ENCODE assay signal across 1 cellular context in genomic region chr6:108562503-108562993, GRCh38.
TF ChIP-seq lines count a peak whose summit lies in the region.

No MANE protein-coding gene starts in this region.

TF ChIP-seq in K562, 482 proteins besides CTCF, POLR2A, EP300 and RAD21 (continued from another document and continues in another):
- TF ChIP-seq, protein P1, sequence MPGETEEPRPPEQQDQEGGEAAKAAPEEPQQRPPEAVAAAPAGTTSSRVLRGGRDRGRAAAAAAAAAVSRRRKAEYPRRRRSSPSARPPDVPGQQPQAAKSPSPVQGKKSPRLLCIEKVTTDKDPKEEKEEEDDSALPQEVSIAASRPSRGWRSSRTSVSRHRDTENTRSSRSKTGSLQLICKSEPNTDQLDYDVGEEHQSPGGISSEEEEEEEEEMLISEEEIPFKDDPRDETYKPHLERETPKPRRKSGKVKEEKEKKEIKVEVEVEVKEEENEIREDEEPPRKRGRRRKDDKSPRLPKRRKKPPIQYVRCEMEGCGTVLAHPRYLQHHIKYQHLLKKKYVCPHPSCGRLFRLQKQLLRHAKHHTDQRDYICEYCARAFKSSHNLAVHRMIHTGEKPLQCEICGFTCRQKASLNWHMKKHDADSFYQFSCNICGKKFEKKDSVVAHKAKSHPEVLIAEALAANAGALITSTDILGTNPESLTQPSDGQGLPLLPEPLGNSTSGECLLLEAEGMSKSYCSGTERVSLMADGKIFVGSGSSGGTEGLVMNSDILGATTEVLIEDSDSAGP (CRISPR knock-in tag; IDR thresholded peaks at IDR 0.05), result no peak
- peak; percentile 76; the same call in 1 of the 2 replicates for TF ChIP-seq MYNN (IDR thresholded peaks at IDR 0.05)
- no peak for TF ChIP-seq MYNN (CRISPR knock-in tag; IDR thresholded peaks at IDR 0.05)
- TF ChIP-seq YY1 (IDR thresholded peaks at IDR 0.05; ENCODE audit: borderline replicate concordance in 1 of 3, control insufficient read depth in 1 of 3, extremely low read depth in 1 of 3, insufficient read depth in 3 of 3, insufficient read length in 1 of 3, insufficient replicate concordance in 2 of 3, low read depth in 1 of 3, low read length in 2 of 3), result peak in 1 of 3 experiments; percentile 27
- no peak for TF ChIP-seq NR2C2 (CRISPR knock-in tag; IDR thresholded peaks at IDR 0.05)
- peak; percentile 39; the same call in 1 of the 2 replicates for TF ChIP-seq NR2C2 (tag; IDR thresholded peaks at IDR 0.05)
- no peak for TF ChIP-seq NFIX (CRISPR knock-in tag; IDR thresholded peaks at IDR 0.05; ENCODE audit: low read depth)
- TF ChIP-seq, protein P2, sequence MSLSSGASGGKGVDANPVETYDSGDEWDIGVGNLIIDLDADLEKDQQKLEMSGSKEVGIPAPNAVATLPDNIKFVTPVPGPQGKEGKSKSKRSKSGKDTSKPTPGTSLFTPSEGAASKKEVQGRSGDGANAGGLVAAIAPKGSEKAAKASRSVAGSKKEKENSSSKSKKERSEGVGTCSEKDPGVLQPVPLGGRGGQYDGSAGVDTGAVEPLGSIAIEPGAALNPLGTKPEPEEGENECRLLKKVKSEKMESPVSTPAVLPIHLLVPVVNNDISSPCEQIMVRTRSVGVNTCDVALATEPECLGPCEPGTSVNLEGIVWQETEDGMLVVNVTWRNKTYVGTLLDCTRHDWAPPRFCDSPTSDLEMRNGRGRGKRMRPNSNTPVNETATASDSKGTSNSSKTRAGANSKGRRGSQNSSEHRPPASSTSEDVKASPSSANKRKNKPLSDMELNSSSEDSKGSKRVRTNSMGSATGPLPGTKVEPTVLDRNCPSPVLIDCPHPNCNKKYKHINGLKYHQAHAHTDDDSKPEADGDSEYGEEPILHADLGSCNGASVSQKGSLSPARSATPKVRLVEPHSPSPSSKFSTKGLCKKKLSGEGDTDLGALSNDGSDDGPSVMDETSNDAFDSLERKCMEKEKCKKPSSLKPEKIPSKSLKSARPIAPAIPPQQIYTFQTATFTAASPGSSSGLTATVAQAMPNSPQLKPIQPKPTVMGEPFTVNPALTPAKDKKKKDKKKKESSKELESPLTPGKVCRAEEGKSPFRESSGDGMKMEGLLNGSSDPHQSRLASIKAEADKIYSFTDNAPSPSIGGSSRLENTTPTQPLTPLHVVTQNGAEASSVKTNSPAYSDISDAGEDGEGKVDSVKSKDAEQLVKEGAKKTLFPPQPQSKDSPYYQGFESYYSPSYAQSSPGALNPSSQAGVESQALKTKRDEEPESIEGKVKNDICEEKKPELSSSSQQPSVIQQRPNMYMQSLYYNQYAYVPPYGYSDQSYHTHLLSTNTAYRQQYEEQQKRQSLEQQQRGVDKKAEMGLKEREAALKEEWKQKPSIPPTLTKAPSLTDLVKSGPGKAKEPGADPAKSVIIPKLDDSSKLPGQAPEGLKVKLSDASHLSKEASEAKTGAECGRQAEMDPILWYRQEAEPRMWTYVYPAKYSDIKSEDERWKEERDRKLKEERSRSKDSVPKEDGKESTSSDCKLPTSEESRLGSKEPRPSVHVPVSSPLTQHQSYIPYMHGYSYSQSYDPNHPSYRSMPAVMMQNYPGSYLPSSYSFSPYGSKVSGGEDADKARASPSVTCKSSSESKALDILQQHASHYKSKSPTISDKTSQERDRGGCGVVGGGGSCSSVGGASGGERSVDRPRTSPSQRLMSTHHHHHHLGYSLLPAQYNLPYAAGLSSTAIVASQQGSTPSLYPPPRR (CRISPR knock-in tag; IDR thresholded peaks at IDR 0.05; ENCODE audit: borderline replicate concordance), result no peak
- TF ChIP-seq GATAD2B (IDR thresholded peaks at IDR 0.05; ENCODE audit: borderline replicate concordance), result peak; percentile 52; the same call in 1 of the 2 replicates
- TF ChIP-seq ZBTB17 (CRISPR knock-in tag; IDR thresholded peaks at IDR 0.05), result 0 out of 2 replicates have a peak, but pooled peaks have one; percentile 7
- TF ChIP-seq ARID2 (IDR thresholded peaks at IDR 0.05), result no peak
- TF ChIP-seq MITF (IDR thresholded peaks at IDR 0.05), result peak; percentile 41; the same call in 1 of the 2 replicates
- TF ChIP-seq SMAD1 (IDR thresholded peaks at IDR 0.05; ENCODE audit: low read depth, low read length, partially characterized antibody), result peak; percentile 66
- TF ChIP-seq CBX3 (IDR thresholded peaks at IDR 0.05; ENCODE audit: borderline replicate concordance in 1 of 2, low read length in 2 of 2), result peak in 1 of 2 experiments; percentile 82; a peak in 1 of 3 replicates
- TF ChIP-seq DMBX1 (CRISPR knock-in tag; IDR thresholded peaks at IDR 0.05; ENCODE audit: borderline replicate concordance), result peak; percentile 72
- no peak for TF ChIP-seq FIP1L1 (IDR thresholded peaks at IDR 0.05; ENCODE audit: low read depth, low read length, poor library complexity, severe bottlenecking)
- TF ChIP-seq ERF (CRISPR knock-in tag; IDR thresholded peaks at IDR 0.05), result 0 out of 2 replicates have a peak, but pooled peaks have one; percentile 35
- TF ChIP-seq TAF9B (IDR thresholded peaks at IDR 0.05; ENCODE audit: partially characterized antibody), result peak; percentile 59
- 0 out of 2 replicates have a peak, but pooled peaks have one; percentile 24 for TF ChIP-seq MTA3 (IDR thresholded peaks at IDR 0.05; ENCODE audit: borderline replicate concordance)
- 0 out of 2 replicates have a peak, but pooled peaks have one; percentile 67 for TF ChIP-seq ZNF589 (CRISPR knock-in tag; IDR thresholded peaks at IDR 0.05; ENCODE audit: low read depth)
- TF ChIP-seq, protein P3, sequence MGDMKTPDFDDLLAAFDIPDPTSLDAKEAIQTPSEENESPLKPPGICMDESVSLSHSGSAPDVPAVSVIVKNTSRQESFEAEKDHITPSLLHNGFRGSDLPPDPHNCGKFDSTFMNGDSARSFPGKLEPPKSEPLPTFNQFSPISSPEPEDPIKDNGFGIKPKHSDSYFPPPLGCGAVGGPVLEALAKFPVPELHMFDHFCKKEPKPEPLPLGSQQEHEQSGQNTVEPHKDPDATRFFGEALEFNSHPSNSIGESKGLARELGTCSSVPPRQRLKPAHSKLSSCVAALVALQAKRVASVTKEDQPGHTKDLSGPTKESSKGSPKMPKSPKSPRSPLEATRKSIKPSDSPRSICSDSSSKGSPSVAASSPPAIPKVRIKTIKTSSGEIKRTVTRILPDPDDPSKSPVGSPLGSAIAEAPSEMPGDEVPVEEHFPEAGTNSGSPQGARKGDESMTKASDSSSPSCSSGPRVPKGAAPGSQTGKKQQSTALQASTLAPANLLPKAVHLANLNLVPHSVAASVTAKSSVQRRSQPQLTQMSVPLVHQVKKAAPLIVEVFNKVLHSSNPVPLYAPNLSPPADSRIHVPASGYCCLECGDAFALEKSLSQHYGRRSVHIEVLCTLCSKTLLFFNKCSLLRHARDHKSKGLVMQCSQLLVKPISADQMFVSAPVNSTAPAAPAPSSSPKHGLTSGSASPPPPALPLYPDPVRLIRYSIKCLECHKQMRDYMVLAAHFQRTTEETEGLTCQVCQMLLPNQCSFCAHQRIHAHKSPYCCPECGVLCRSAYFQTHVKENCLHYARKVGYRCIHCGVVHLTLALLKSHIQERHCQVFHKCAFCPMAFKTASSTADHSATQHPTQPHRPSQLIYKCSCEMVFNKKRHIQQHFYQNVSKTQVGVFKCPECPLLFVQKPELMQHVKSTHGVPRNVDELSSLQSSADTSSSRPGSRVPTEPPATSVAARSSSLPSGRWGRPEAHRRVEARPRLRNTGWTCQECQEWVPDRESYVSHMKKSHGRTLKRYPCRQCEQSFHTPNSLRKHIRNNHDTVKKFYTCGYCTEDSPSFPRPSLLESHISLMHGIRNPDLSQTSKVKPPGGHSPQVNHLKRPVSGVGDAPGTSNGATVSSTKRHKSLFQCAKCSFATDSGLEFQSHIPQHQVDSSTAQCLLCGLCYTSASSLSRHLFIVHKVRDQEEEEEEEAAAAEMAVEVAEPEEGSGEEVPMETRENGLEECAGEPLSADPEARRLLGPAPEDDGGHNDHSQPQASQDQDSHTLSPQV (IDR thresholded peaks at IDR 0.05), result peak; percentile 84
- TF ChIP-seq BRD9 (IDR thresholded peaks at IDR 0.05; ENCODE audit: low read depth, partially characterized antibody), result peak; percentile 32
- no peak for TF ChIP-seq CAMTA2 (CRISPR knock-in tag; conservative IDR thresholded peaks at IDR 0.05)
- TF ChIP-seq MYC (IDR thresholded peaks at IDR 0.05; ENCODE audit: low read depth, low read length), result peak; percentile 95
- 0 out of 2 replicates have a peak, but pooled peaks have one; percentile 17 for TF ChIP-seq MYC (CRISPR knock-in tag; IDR thresholded peaks at IDR 0.05; ENCODE audit: borderline replicate concordance, low read depth)
- 0 out of 2 replicates have a peak, but pooled peaks have one; percentile 16 for TF ChIP-seq ZNF431 (CRISPR knock-in tag; IDR thresholded peaks at IDR 0.05)
- peak; percentile 50 for TF ChIP-seq VEZF1 (CRISPR knock-in tag; IDR thresholded peaks at IDR 0.05)
- TF ChIP-seq MTA1 (IDR thresholded peaks at IDR 0.05; ENCODE audit: borderline replicate concordance), result peak; percentile 58; the same call in 1 of the 2 replicates
- TF ChIP-seq, protein P4, sequence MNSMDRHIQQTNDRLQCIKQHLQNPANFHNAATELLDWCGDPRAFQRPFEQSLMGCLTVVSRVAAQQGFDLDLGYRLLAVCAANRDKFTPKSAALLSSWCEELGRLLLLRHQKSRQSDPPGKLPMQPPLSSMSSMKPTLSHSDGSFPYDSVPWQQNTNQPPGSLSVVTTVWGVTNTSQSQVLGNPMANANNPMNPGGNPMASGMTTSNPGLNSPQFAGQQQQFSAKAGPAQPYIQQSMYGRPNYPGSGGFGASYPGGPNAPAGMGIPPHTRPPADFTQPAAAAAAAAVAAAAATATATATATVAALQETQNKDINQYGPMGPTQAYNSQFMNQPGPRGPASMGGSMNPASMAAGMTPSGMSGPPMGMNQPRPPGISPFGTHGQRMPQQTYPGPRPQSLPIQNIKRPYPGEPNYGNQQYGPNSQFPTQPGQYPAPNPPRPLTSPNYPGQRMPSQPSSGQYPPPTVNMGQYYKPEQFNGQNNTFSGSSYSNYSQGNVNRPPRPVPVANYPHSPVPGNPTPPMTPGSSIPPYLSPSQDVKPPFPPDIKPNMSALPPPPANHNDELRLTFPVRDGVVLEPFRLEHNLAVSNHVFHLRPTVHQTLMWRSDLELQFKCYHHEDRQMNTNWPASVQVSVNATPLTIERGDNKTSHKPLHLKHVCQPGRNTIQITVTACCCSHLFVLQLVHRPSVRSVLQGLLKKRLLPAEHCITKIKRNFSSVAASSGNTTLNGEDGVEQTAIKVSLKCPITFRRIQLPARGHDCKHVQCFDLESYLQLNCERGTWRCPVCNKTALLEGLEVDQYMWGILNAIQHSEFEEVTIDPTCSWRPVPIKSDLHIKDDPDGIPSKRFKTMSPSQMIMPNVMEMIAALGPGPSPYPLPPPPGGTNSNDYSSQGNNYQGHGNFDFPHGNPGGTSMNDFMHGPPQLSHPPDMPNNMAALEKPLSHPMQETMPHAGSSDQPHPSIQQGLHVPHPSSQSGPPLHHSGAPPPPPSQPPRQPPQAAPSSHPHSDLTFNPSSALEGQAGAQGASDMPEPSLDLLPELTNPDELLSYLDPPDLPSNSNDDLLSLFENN (IDR thresholded peaks at IDR 0.05; ENCODE audit: low read depth in 2 of 2, low read length in 2 of 2), result 0 out of 4 replicates have a peak, but pooled peaks of 1 of the 2 experiments have one; percentile 41
- peak; percentile 44; the same call in 1 of the 2 replicates for TF ChIP-seq LCOR (CRISPR knock-in tag; IDR thresholded peaks at IDR 0.05)
- peak; percentile 79 for TF ChIP-seq SMARCA4 (IDR thresholded peaks at IDR 0.05)
- no peak for TF ChIP-seq ZNF561 (CRISPR knock-in tag; conservative IDR thresholded peaks at IDR 0.05)
- TF ChIP-seq ZHX1 (conservative IDR thresholded peaks at IDR 0.05; ENCODE audit: low read length), result no peak
- TF ChIP-seq ZNF41 (CRISPR knock-in tag; conservative IDR thresholded peaks at IDR 0.05), result 0 out of 2 replicates have a peak, but pooled peaks have one; percentile 47
- TF ChIP-seq POLR2H (tag; IDR thresholded peaks at IDR 0.05; ENCODE audit: low read depth), result no peak
- TF ChIP-seq ZEB2 (IDR thresholded peaks at IDR 0.05), result peak; percentile 88
- peak; percentile 11; the same call in 1 of the 2 replicates for TF ChIP-seq POLR2G (IDR thresholded peaks at IDR 0.05; ENCODE audit: low read depth, low read length)
- TF ChIP-seq ZFX (CRISPR knock-in tag; IDR thresholded peaks at IDR 0.05), result peak; percentile 83
- TF ChIP-seq ZNF146 (CRISPR knock-in tag; IDR thresholded peaks at IDR 0.05; ENCODE audit: unreplicated experiment), result no peak
- TF ChIP-seq ZNF384 (IDR thresholded peaks at IDR 0.05; ENCODE audit: low read depth, low read length), result no peak
- peak; percentile 60; the same call in 1 of the 2 replicates for TF ChIP-seq STAT5A (IDR thresholded peaks at IDR 0.05; ENCODE audit: borderline replicate concordance, low read length)
- peak; percentile 85 for TF ChIP-seq TEAD4 (IDR thresholded peaks at IDR 0.05; ENCODE audit: low read length)
- no peak for TF ChIP-seq TEAD4 (CRISPR knock-in tag; IDR thresholded peaks at IDR 0.05; ENCODE audit: borderline replicate concordance)
